In the genomic region with DNA sequence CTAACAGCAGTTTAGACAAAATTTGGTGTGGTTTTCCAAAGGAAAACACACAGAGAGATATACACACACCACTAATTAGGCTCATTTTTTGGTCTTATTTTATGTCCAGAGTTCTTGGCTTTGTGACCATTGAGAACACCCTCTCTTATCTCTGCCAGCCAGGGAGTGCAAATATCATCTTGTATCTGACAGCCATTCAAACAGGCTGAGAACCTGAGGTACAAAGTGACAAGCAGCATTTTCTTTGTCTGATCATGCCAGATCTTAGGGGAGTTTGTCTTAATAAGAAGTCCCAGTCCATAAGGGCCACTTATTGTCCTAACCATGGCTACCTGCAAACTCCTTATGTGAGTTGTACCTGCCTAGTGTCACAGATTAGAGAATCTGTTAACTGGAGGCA, we compare ENCODE assay signal across 1 cellular context.
TF ChIP-seq lines count a peak whose summit lies in the region.

No MANE protein-coding gene starts in this region.

TF ChIP-seq in K562, 482 proteins besides CTCF, POLR2A, EP300 and RAD21 (continued from another document):
- 0 out of 2 replicates have a peak, but pooled peaks have one; percentile 32 for TF ChIP-seq MTA2 (IDR thresholded peaks at IDR 0.05; ENCODE audit: low read depth)
